In the genomic region with DNA sequence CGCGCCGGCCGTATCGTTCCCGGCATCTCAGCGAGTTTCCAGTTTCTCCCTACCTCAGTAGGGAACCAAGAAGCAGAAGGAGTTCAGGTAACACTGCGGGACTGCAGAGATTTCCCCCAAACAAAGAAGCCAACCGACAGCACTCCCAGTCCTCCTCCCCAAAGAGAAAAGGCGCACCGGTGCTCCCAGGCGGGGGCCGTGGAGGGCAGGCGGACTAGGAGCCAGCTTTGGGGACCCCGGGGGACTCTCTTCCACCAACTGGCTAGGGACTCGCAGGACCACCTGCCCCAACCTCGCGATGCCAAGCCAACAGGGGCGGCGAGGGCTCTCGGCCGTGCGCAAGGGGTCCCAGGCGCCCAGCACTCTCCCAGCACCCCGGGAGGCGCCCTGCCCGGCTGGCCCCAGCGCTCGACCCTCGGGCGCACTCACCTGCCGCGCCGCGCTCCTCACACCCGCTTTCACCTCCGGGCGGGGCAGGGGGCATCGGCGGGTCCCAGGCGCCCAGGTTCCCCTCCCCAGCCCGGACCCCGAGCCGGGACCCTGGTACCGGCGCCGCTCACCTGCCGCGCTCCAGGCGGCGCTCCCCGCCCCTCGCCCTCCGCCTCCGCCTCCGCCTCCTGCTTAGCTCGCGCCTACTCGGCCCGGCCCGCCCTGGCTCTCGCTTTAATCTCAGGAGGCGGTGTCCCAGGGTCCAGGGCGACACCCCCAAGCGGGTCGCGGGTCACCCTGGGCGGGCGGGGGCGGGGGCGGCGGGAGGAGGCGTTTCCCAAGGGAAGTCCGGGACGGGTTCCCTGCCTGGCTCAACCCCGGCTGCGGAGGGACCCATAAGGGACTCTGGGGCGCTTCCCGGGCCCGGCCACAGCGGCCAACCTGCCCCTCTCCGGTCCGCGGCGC, we compare ENCODE assay signal across 13 cellular contexts. TPM values are rescaled to one million over a fixed set of nuclear protein-coding genes. Genes with fewer than 3 reads are reported as not detected.
DNase-seq lines count a peak whose midpoint lies in the region; ATAC-seq, FAIRE-seq and TF ChIP-seq lines count a peak whose summit lies in the region.
"Had no signal": no experiment of that assay in that cellular context is flagged by ENCODE, and none has a peak within 500 bp of the region (broad histone marks: within the 10 kb centered on the region; RNA-seq: fewer than 3 reads in every experiment).

A gene (minus strand): TSS at position 638 of the 894 bp plus-strand sequence. CDS start 10,025 bp downstream, outside the sequence.

- H3K4me3 ChIP-seq in dorsolateral prefrontal cortex, result peak within 1 kb of the TSS in 42 of 59 donors; percentile 3 to 52 (median 26)
- H3K4me3 ChIP-seq in HepG2 (replicated peaks in 1 of 3; ENCODE audit: insufficient read depth in 1 of 3, low read depth in 2 of 3, low read length in 3 of 3), result peak within 1 kb of the TSS; percentile 52 to 67 (median 58); a peak in 5 of 6 replicates
- peak within 1 kb of the TSS; percentile 45 for H3K4me3 ChIP-seq in thoracic aorta
- H3K4me3 ChIP-seq in naive thymus-derived CD4-positive, alpha-beta T cell (ENCODE audit: low read length), result no peak within 1 kb of the TSS

- H3K27ac Mint-ChIP-seq in naive thymus-derived CD4-positive, alpha-beta T cell, result no peak within 1 kb of the TSS

- H4K20me1 ChIP-seq in HepG2 (ENCODE audit: insufficient read depth, low read length), result no peaks in the 10 kb centered on the region

- in situ Hi-C loops in HepG2 (cut with HindIII; ENCODE audit: extremely low pct_ligation_motif_present, low pct_unique_long_range_greater_than_20kb), result no loop called here

- no peak for TF ChIP-seq CTCF in dorsolateral prefrontal cortex (IDR thresholded peaks at IDR 0.05 in 54 of 56, conservative IDR thresholded peaks at IDR 0.05 in 2 of 56; ENCODE audit: low read depth in 1 of 56, partially characterized antibody in 56 of 56)
- no peak for TF ChIP-seq CTCF in HepG2 (CRISPR knock-in tag; IDR thresholded peaks at IDR 0.05)
- no peak for TF ChIP-seq CTCF in thoracic aorta (IDR thresholded peaks at IDR 0.05)

- POLR2A ChIA-PET in HepG2 (lab: Yijun Ruan, JAX), result interaction anchor here (0.9 to 3.8 kb wide), 4 partner anchors 10 to 82 kb away, joined by 3 to 18 read pairs (median 3); a partner anchor contains a TSS
- POLR2A ChIA-PET in naive thymus-derived CD4-positive, alpha-beta T cell (lab: Charles Lee), result no interaction called here

- TF ChIP-seq POLR2A in HepG2 (IDR thresholded peaks at IDR 0.05; ENCODE audit: insufficient read depth in 1 of 2, low read depth in 2 of 2, low read length in 2 of 2), result no peak

- TF ChIP-seq RAD21 in HepG2 (CRISPR knock-in tag; IDR thresholded peaks at IDR 0.05), result no peak

- BruUV-seq in HepG2 (replicated peaks; lab: Mats Ljungman, UMichigan), result no TSS peak

- CTCF ChIA-PET in HepG2 (lab: Yijun Ruan, JAX; ENCODE audit: low intra/inter-chr PET ratio, low total read pairs), result no interaction called here
- CTCF ChIA-PET in naive thymus-derived CD4-positive, alpha-beta T cell (lab: Charles Lee), result no interaction called here

- FAIRE-seq in HepG2 (lab: Jason Lieb, UNC), result no peak
- FAIRE-seq: A204.1 had no signal

- ATAC-seq in HepG2 (peak; percentile 73), thoracic aorta (ENCODE audit: insufficient number of reproducible peaks, low FRiP score, low read depth) (no peak)
- ATAC-seq in naive thymus-derived CD4-positive, alpha-beta T cell, result no peak
- ATAC-seq: activated CD4-positive, CD25-positive, alpha-beta regulatory T cell treated with anti-CD3 and anti-CD28 coated beads, Interleukin-2, amount 50 U/mL, for 24 hours had no signal

- peaks cover 0 to 5% (median 0%) of the 10 kb centered on the region in 7 donors for H3K4me1 Mint-ChIP-seq in naive thymus-derived CD4-positive, alpha-beta T cell

- peaks cover 42 to 63% (median 50%) of the 10 kb centered on the region in 5 donors for H3K27me3 Mint-ChIP-seq in naive thymus-derived CD4-positive, alpha-beta T cell

- H3K9me3 Mint-ChIP-seq in naive thymus-derived CD4-positive, alpha-beta T cell, result no peaks in the 10 kb centered on the region

- TF ChIP-seq EP300 in HepG2 (IDR thresholded peaks at IDR 0.05; ENCODE audit: low read depth in 2 of 2, low read length in 2 of 2) (no peak), HepG2 (CRISPR knock-in tag; IDR thresholded peaks at IDR 0.05; ENCODE audit: borderline replicate concordance) (no peak)

- H3K4me2 ChIP-seq in HepG2 (ENCODE audit: low read depth, low read length), result peak within 1 kb of the TSS; percentile 72

- H3K27ac ChIP-seq in dorsolateral prefrontal cortex (no peak within 1 kb of the TSS), HepG2 (ENCODE audit: extremely low read length, insufficient read depth, low read length) (no peak within 1 kb of the TSS), thoracic aorta (no peak within 1 kb of the TSS)
- H3K27ac ChIP-seq in naive thymus-derived CD4-positive, alpha-beta T cell (ENCODE audit: low read depth, low read length), result no peak within 1 kb of the TSS

- no peaks in the 10 kb centered on the region for H3K79me2 ChIP-seq in HepG2 (ENCODE audit: insufficient read depth, low read length)

- H3K4me1 ChIP-seq in HepG2 (ENCODE audit: insufficient read depth, low read length), result peaks cover 39% of the 10 kb centered on the region
- H3K4me1 ChIP-seq in thoracic aorta (ENCODE audit: control insufficient read depth in 1 of 2, low read depth in 2 of 2), result peaks cover 6 to 10% of the 10 kb centered on the region in 2 donors
- H3K4me1 ChIP-seq in naive thymus-derived CD4-positive, alpha-beta T cell (ENCODE audit: control insufficient read depth in 2 of 2, insufficient read depth in 2 of 2, low read length in 2 of 2), result no peaks in the 10 kb centered on the region

- peak; percentile 64 for DNase-seq in DMS53 (lab: John Stamatoyannopoulos, UW)
- no peak for DNase-seq in DMS53 treated with DMSO at 0.1 percent for 48 hours (lab: John Stamatoyannopoulos, UW; ENCODE audit: unreplicated experiment)
- DNase-seq in dorsolateral prefrontal cortex, result no peak
- no peak for DNase-seq in HepG2 (ENCODE audit: low spot score)
- no peak for DNase-seq in thoracic aorta (ENCODE audit: low spot score)
- no peak for DNase-seq in NCI-H1930 (lab: John Stamatoyannopoulos, UW)
- DNase-seq in inferior parietal cortex (ENCODE audit: extremely low spot score), result no peak
- DNase-seq in naive thymus-derived CD4-positive, alpha-beta T cell, result no peak
- DNase-seq: amygdala; hypothalamus; NK-92 treated with Interleukin-12 subunit alpha and Interleukin-12 subunit beta, amount 100 ng/mL, for 24 hours had no signal

- intact Hi-C loops in dorsolateral prefrontal cortex (cut with DNase I), result no loop called here
- intact Hi-C loops in HepG2 (cut with micrococcal nuclease; ENCODE audit: unreplicated experiment), result loop anchor here (1.0 kb wide), 1 partner anchor 29 kb away; no protein-coding TSS in a partner anchor
- intact Hi-C loops in naive thymus-derived CD4-positive, alpha-beta T cell (cut with micrococcal nuclease), result no loop called here

- H2AFZ ChIP-seq in HepG2 (ENCODE audit: low read length), result no peak within 1 kb of the TSS

- no CpG with 5 or more reads among the region's 85 CpGs for WGBS in HepG2 (ENCODE audit: low lambda C conversion rate)

- no peaks in the 10 kb centered on the region for H3K9me3 ChIP-seq in HepG2 (ENCODE audit: low read length)
- H3K9me3 ChIP-seq in thoracic aorta, result no peaks in the 10 kb centered on the region
- H3K9me3 ChIP-seq in naive thymus-derived CD4-positive, alpha-beta T cell (ENCODE audit: control insufficient read depth in 2 of 3, low read length in 3 of 3), result no peaks in the 10 kb centered on the region

- H3K36me3 Mint-ChIP-seq in naive thymus-derived CD4-positive, alpha-beta T cell, result no peaks in the 10 kb centered on the region

- H3K27me3 ChIP-seq in dorsolateral prefrontal cortex, result peaks cover 0 to 64% (median 44%) of the 10 kb centered on the region in 45 donors
- H3K27me3 ChIP-seq in HepG2 (ENCODE audit: control insufficient read depth in 1 of 2, insufficient read depth in 2 of 2, low read length in 2 of 2), result peaks cover 2 to 31% of the 10 kb centered on the region in 2 experiments; a peak in 4 of 5 replicates
- H3K27me3 ChIP-seq in thoracic aorta (replicated peaks; ENCODE audit: insufficient read depth), result no peaks in the 10 kb centered on the region
- no peaks in the 10 kb centered on the region for H3K27me3 ChIP-seq in naive thymus-derived CD4-positive, alpha-beta T cell (ENCODE audit: control insufficient read depth in 2 of 2, insufficient read depth in 2 of 2, low read length in 2 of 2)

- H3K9ac ChIP-seq in HepG2 (ENCODE audit: insufficient read depth, low read depth, low read length), result no peak within 1 kb of the TSS

- H3K36me3 ChIP-seq in HepG2 (replicated peaks in 1 of 2; ENCODE audit: control insufficient read depth in 1 of 2, insufficient read depth in 2 of 2, low read length in 2 of 2) (no peaks in the 10 kb centered on the region), thoracic aorta (no peaks in the 10 kb centered on the region)
- H3K36me3 ChIP-seq in naive thymus-derived CD4-positive, alpha-beta T cell (ENCODE audit: control insufficient read depth in 2 of 3, insufficient read depth in 3 of 3, low read length in 3 of 3), result no peaks in the 10 kb centered on the region

- H3K4me3 Mint-ChIP-seq in naive thymus-derived CD4-positive, alpha-beta T cell, result peak within 1 kb of the TSS in 1 of 10 donors; percentile 18

RNA-seq across cellular contexts. Expression of the gene that starts here (rescaled TPM):
- total RNA-seq in dorsolateral prefrontal cortex (under 1 TPM in 1 of 120 experiments, not detected in 119; 0.25 TPM), HepG2 (2016; rRNA removed; fragmentation: Illumina TruSeq; extraction: Trizol) (0.86 and 1.8 TPM in 2 replicates), thoracic aorta (under 1 TPM in 1 of 2 donors, not detected in 1; 0.78 TPM)
- total RNA-seq in HepG2 (2016; cell fraction: cytosol; rRNA removed; fragmentation: Illumina TruSeq; extraction: Trizol; ENCODE audit: low read depth), result 0.20 and 0.62 TPM in 2 replicates
- 0.98 and 1.7 TPM in 2 replicates for total RNA-seq in HepG2 (2016; cell fraction: insoluble cytoplasmic fraction; rRNA removed; fragmentation: Illumina TruSeq; extraction: Trizol)
- total RNA-seq in HepG2 (2016; cell fraction: membrane; rRNA removed; fragmentation: Illumina TruSeq; extraction: Trizol), result 0.93 and 0.96 TPM in 2 replicates
- 1.4 and 2.2 TPM in 2 replicates for total RNA-seq in HepG2 (2016; cell fraction: nucleus; rRNA removed; fragmentation: Illumina TruSeq; extraction: Trizol)
- 1.7 and 1.9 TPM in 2 replicates for polyA plus RNA-seq in HepG2 (2011; rRNA removed)
- polyA plus RNA-seq in HepG2 (2011; cell fraction: cytosol; rRNA removed), result 1.2 and 1.5 TPM in 2 replicates
- polyA plus RNA-seq in HepG2 (2011; cell fraction: nucleus; rRNA removed), result 1.3 TPM in 2 replicates
- 3.7 and 4.1 TPM in 2 replicates for polyA plus RNA-seq in HepG2 (2012)
- 0.32 and 0.38 TPM in 2 replicates for polyA plus RNA-seq in HepG2 (2016; cell fraction: cytosol; fragmentation: Illumina TruSeq; extraction: Trizol; ENCODE audit: low read depth)
- 0.76 and 0.89 TPM in 2 replicates for polyA plus RNA-seq in HepG2 (2016; cell fraction: insoluble cytoplasmic fraction; fragmentation: Illumina TruSeq; extraction: Trizol; ENCODE audit: low read depth)
- 0.26 and 0.73 TPM in 2 replicates for polyA plus RNA-seq in HepG2 (2016; cell fraction: membrane; fragmentation: Illumina TruSeq; extraction: Trizol; ENCODE audit: low read depth)
- polyA plus RNA-seq in HepG2 (2016; cell fraction: nucleus; fragmentation: Illumina TruSeq; extraction: Trizol; ENCODE audit: insufficient read depth, low read depth), result 2.7 and 3.0 TPM in 2 replicates
- 2.6 TPM in 1 of 2 replicates, not detected in the other for polyA minus RNA-seq in HepG2 (2011; rRNA and poly(A)+ RNA removed; ENCODE audit: low replicate concordance)
- polyA minus RNA-seq in HepG2 (2011; cell fraction: cytosol; rRNA and poly(A)+ RNA removed), result 0.89 and 0.97 TPM in 2 replicates
- polyA minus RNA-seq in HepG2 (2011; cell fraction: nucleus; rRNA and poly(A)+ RNA removed), result 1.2 and 2.0 TPM in 2 replicates
- not detected for total RNA-seq in naive thymus-derived CD4-positive, alpha-beta T cell
- polyA plus RNA-seq in naive thymus-derived CD4-positive, alpha-beta T cell, result not detected
